29 cellular contexts compared by ENCODE assay signal in genomic region chr5:90193185-90193822, GRCh38.
"Had no signal": no experiment of that assay in that cellular context is flagged by ENCODE, and none has a peak within 500 bp of the region (broad histone marks: within the 10 kb centered on the region; RNA-seq: fewer than 3 reads in every experiment).

No MANE protein-coding gene starts in this region.

- H3K4me3 ChIP-seq: ascending aorta, SK-N-MC had no signal

- ATAC-seq: activated naive CD4-positive, alpha-beta T cell treated with anti-CD3 and anti-CD28 coated beads, Interleukin-2, amount 50 U/mL, for 72 hours; activated naive CD8-positive, alpha-beta T cell treated with anti-CD3 and anti-CD28 coated beads, Interleukin-2, amount 50 U/mL, for 24 hours; activated T-cell treated with anti-CD3 and anti-CD28 coated beads, Interleukin-2, amount 50 U/mL, for 4 hours; Panc1; Right ventricle myocardium inferior; T-cell had no signal

- H3K36me3 ChIP-seq: ascending aorta had no signal

- H3K27me3 ChIP-seq: ascending aorta had no signal

- H3K36me3 Mint-ChIP-seq: activated CD4-positive, alpha-beta memory T cell treated with anti-CD3 and anti-CD28 coated beads for 36 hours; activated naive CD4-positive, alpha-beta T cell treated with anti-CD3 and anti-CD28 coated beads, Interleukin-2, amount 50 U/mL, for 72 hours; brain; T-cell had no signal

- H3K9me3 Mint-ChIP-seq: activated CD4-positive, alpha-beta memory T cell treated with anti-CD3 and anti-CD28 coated beads for 36 hours; activated CD4-positive, alpha-beta T cell treated with anti-CD3 and anti-CD28 coated beads, Interleukin-2, amount 10 ng/mL, durations not matched to agents 7 days and 5 days; activated naive CD8-positive, alpha-beta T cell treated with anti-CD3 and anti-CD28 coated beads, Interleukin-2, amount 50 U/mL, for 24 hours had no signal

- H3K9me3 ChIP-seq: ascending aorta had no signal

- FAIRE-seq: TTC549 had no signal

- H3K27ac ChIP-seq: ascending aorta, SK-N-MC had no signal

- H3K27me3 Mint-ChIP-seq: activated CD4-positive, alpha-beta memory T cell treated with anti-CD3 and anti-CD28 coated beads for 36 hours; activated CD4-positive, alpha-beta T cell treated with anti-CD3 and anti-CD28 coated beads, Interleukin-2, amount 10 ng/mL, durations not matched to agents 7 days and 5 days; activated naive CD8-positive, alpha-beta T cell treated with anti-CD3 and anti-CD28 coated beads, Interleukin-2, amount 50 U/mL, for 24 hours; brain; central memory CD8-positive, alpha-beta T cell had no signal

- H3K4me1 Mint-ChIP-seq: activated CD4-positive, alpha-beta T cell treated with anti-CD3 and anti-CD28 coated beads, Interleukin-2, amount 10 ng/mL, durations not matched to agents 7 days and 5 days; activated naive CD8-positive, alpha-beta T cell treated with anti-CD3 and anti-CD28 coated beads, Interleukin-2, amount 50 U/mL, for 24 hours; central memory CD8-positive, alpha-beta T cell; T-cell had no signal

- DNase-seq: activated CD4-positive, alpha-beta memory T cell treated with anti-CD3 and anti-CD28 coated beads for 36 hours; activated CD4-positive, alpha-beta T cell treated with anti-CD3 and anti-CD28 coated beads, Interleukin-2, amount 10 ng/mL, durations not matched to agents 7 days and 5 days; activated CD4-positive, CD25-positive, alpha-beta regulatory T cell; activated CD8-positive, alpha-beta memory T cell treated with anti-CD3 and anti-CD28 coated beads for 24 hours; activated effector memory CD4-positive, alpha-beta T cell treated with anti-CD3 and anti-CD28 coated beads, Interleukin-2, amount 50 U/mL, for 16 hours; activated naive CD4-positive, alpha-beta T cell treated with Interleukin-2 at 50 U/mL for 16 hours; activated naive CD8-positive, alpha-beta T cell treated with anti-CD3 and anti-CD28 coated beads, Interleukin-2, amount 50 U/mL, for 24 hours; activated T-cell treated with anti-CD3 and anti-CD28 coated beads, Interleukin-2, amount 50 U/mL, for 4 hours; amniotic stem cell; NCI-H1092; NCI-H1417; NCI-H2029; NCI-H2107; NCI-H345; NCI-H510A; NCI-H526 treated with DMSO at 0.1 percent for 48 hours; NCI-H82; RPMI8226; T-cell; T-helper 2 cell; T1000 had no signal

- H3K4me1 ChIP-seq: ascending aorta had no signal

- H3K27ac Mint-ChIP-seq: activated CD4-positive, alpha-beta memory T cell treated with anti-CD3 and anti-CD28 coated beads for 36 hours; activated CD4-positive, alpha-beta T cell treated with anti-CD3 and anti-CD28 coated beads, Interleukin-2, amount 10 ng/mL, durations not matched to agents 7 days and 5 days; activated naive CD4-positive, alpha-beta T cell treated with anti-CD3 and anti-CD28 coated beads, Interleukin-2, amount 50 U/mL, for 72 hours; activated naive CD8-positive, alpha-beta T cell treated with anti-CD3 and anti-CD28 coated beads, Interleukin-2, amount 50 U/mL, for 24 hours; brain; T-cell had no signal

- H3K4me3 Mint-ChIP-seq: activated CD4-positive, alpha-beta memory T cell treated with anti-CD3 and anti-CD28 coated beads for 36 hours; activated CD4-positive, alpha-beta T cell treated with anti-CD3 and anti-CD28 coated beads, Interleukin-2, amount 10 ng/mL, durations not matched to agents 7 days and 5 days; activated naive CD8-positive, alpha-beta T cell treated with anti-CD3 and anti-CD28 coated beads, Interleukin-2, amount 50 U/mL, for 24 hours; activated T-cell treated with anti-CD3 and anti-CD28 coated beads, Interleukin-2, amount 50 U/mL, for 4 hours; brain; central memory CD8-positive, alpha-beta T cell; T-cell had no signal
